In genomic region chr9:123614503-123615258, GRCh38 we compare ENCODE assay signal across 19 cellular contexts.
DNase-seq lines count a peak whose midpoint lies in the region; TF ChIP-seq lines count a peak whose summit lies in the region.
"Had no signal": no experiment of that assay in that cellular context is flagged by ENCODE, and none has a peak within 500 bp of the region (broad histone marks: within the 10 kb centered on the region; RNA-seq: fewer than 3 reads in every experiment).

No MANE protein-coding gene starts in this region.

- H3F3A ChIP-seq in PC-9 (ENCODE audit: insufficient read depth, low read depth) = no peaks in the 10 kb centered on the region

- POLR2A ChIA-PET in PC-9 (lab: Charles Lee; ENCODE audit: unreplicated experiment) = interaction anchor here (0.7 kb wide), 1 partner anchor 72 kb away, joined by 9 read pairs; no protein-coding TSS in a partner anchor

- CTCF ChIA-PET in PC-9 (lab: Charles Lee) = no interaction called here

- no peaks in the 10 kb centered on the region for H3K79me1 ChIP-seq in mesenchymal stem cell (replicated peaks; ENCODE audit: low read length, poor library complexity, severe bottlenecking)

- no peak overlapping the region for H2AK5ac ChIP-seq in mesenchymal stem cell (ENCODE audit: low read length, severe bottlenecking)

- TF ChIP-seq CTCF in PC-9 (conservative IDR thresholded peaks at IDR 0.05) = no peak

- H3K9me3 ChIP-seq in mesenchymal stem cell (ENCODE audit: control insufficient read depth, low read length) (no peaks in the 10 kb centered on the region), PC-9 (ENCODE audit: insufficient read depth, low read depth) (no peaks in the 10 kb centered on the region)

- H3K27me3 ChIP-seq in mesenchymal stem cell (ENCODE audit: control insufficient read depth in 1 of 2, insufficient read depth in 1 of 2, low read length in 2 of 2) (no peaks in the 10 kb centered on the region), PC-9 (ENCODE audit: insufficient read depth, low read depth) (no peaks in the 10 kb centered on the region)
- H3K27me3 ChIP-seq: dorsolateral prefrontal cortex had no signal

- H3K4me3 ChIP-seq in mesenchymal stem cell (ENCODE audit: insufficient read depth in 1 of 2, low read depth in 1 of 2, low read length in 2 of 2) (no peak overlapping the region), PC-9 (no peak overlapping the region)
- H3K4me3 ChIP-seq: dorsolateral prefrontal cortex, K562, lung, skin epidermis had no signal

- DNase-seq in COR-L47 (lab: John Stamatoyannopoulos, UW) (peak; percentile 58), NCI-H1436 treated with DMSO at 0.1 percent for 48 hours (lab: John Stamatoyannopoulos, UW) (peak; percentile 19), NCI-H510A treated with DMSO at 0.1 percent for 48 hours (lab: John Stamatoyannopoulos, UW) (peak; percentile 57), mesenchymal stem cell (peak; percentile 25), PC-9 (no peak), SKM-1 treated with dmso at 0.1 percent for 144 hours (lab: John Stamatoyannopoulos, UW; ENCODE audit: unreplicated experiment) (no peak), NCI-H226 (no peak)
- DNase-seq: activated CD4-positive, alpha-beta memory T cell treated with anti-CD3 and anti-CD28 coated beads, Interleukin-2, amount 10 ng/mL, durations not matched to agents 7 days and 5 days; activated gamma-delta T cell; activated T-cell treated with anti-CD3 and anti-CD28 coated beads for 4 hours; CD4-positive, alpha-beta memory T cell; dorsolateral prefrontal cortex; GDM1; kidney; NCI-H1930; trophoblast cell had no signal

- WGBS in mesenchymal stem cell = 70% methylated on average over 7 of the region's 7 CpGs

- H3K4me2 ChIP-seq in mesenchymal stem cell (ENCODE audit: low read length, poor library complexity, severe bottlenecking) (no peak overlapping the region), PC-9 (no peak overlapping the region)

- H4K8ac ChIP-seq in mesenchymal stem cell (ENCODE audit: low read length) = no peak overlapping the region

- no peak overlapping the region for H2BK15ac ChIP-seq in mesenchymal stem cell (ENCODE audit: low read depth, poor library complexity, severe bottlenecking)

- intact Hi-C loops in PC-9 (cut with micrococcal nuclease; ENCODE audit: unreplicated experiment) = no loop called here

- H3K23ac ChIP-seq in mesenchymal stem cell (ENCODE audit: low read length in 2 of 2) = no peak overlapping the region

- H3K4ac ChIP-seq in mesenchymal stem cell (ENCODE audit: low read depth in 1 of 2, low read length in 2 of 2) = no peak overlapping the region

- no peak overlapping the region for H2BK120ac ChIP-seq in mesenchymal stem cell (ENCODE audit: low read depth, low read length)

- BruUV-seq in PC-9 (replicated peaks; lab: Mats Ljungman, UMichigan) = no TSS peak

- H4K20me1 ChIP-seq in PC-9 (ENCODE audit: insufficient read depth) = no peaks in the 10 kb centered on the region

- H3K9ac ChIP-seq in mesenchymal stem cell (ENCODE audit: low read length) = no peak overlapping the region

- H2AFZ ChIP-seq in mesenchymal stem cell (ENCODE audit: low read depth, low read length) (no peak overlapping the region), PC-9 (no peak overlapping the region)

- no peaks in the 10 kb centered on the region for H3K4me1 ChIP-seq in mesenchymal stem cell (ENCODE audit: control insufficient read depth, insufficient read depth, low read depth, low read length)
- H3K4me1 ChIP-seq in PC-9 (replicated peaks; ENCODE audit: insufficient read depth) = no peaks in the 10 kb centered on the region

- H3K27ac ChIP-seq in mesenchymal stem cell (ENCODE audit: low read length, poor library complexity, severe bottlenecking) (no peak overlapping the region), PC-9 (no peak overlapping the region)
- H3K27ac ChIP-seq: dorsolateral prefrontal cortex, skin epidermis had no signal

- no peak overlapping the region for H3K14ac ChIP-seq in mesenchymal stem cell (ENCODE audit: low read length in 2 of 2)

- no peak overlapping the region for H4K91ac ChIP-seq in mesenchymal stem cell (ENCODE audit: low read length)

- H2BK5ac ChIP-seq in mesenchymal stem cell (ENCODE audit: low read depth, low read length, poor library complexity, severe bottlenecking) = no peak overlapping the region

- no peak overlapping the region for H3K18ac ChIP-seq in mesenchymal stem cell (ENCODE audit: low read depth in 1 of 2, low read length in 2 of 2)

- no peaks in the 10 kb centered on the region for H3K9me2 ChIP-seq in PC-9 (ENCODE audit: insufficient read depth)

- no peak overlapping the region for H2BK12ac ChIP-seq in mesenchymal stem cell (ENCODE audit: low read length in 2 of 2)

- no peaks in the 10 kb centered on the region for H3K79me2 ChIP-seq in PC-9 (ENCODE audit: low read depth)

- peaks cover 0 to 3% of the 10 kb centered on the region in 2 experiments for H3K36me3 ChIP-seq in mesenchymal stem cell (ENCODE audit: control insufficient read depth in 1 of 2, insufficient read depth in 2 of 2, low read depth in 1 of 2, low read length in 2 of 2)
- H3K36me3 ChIP-seq in PC-9 (ENCODE audit: low read depth) = no peaks in the 10 kb centered on the region

Comparison
In these comparisons a context has a peak if more than half of its experiments do, and no peak if none do; other contexts are left out.
1. DNase-seq: peak in COR-L47 (single experiment), NCI-H1436 treated with DMSO at 0.1 percent for 48 hours (single experiment), NCI-H510A treated with DMSO at 0.1 percent for 48 hours (single experiment) and mesenchymal stem cell (single experiment); none in PC-9 (0 of 2), SKM-1 treated with dmso at 0.1 percent for 144 hours (single experiment) and NCI-H226 (single experiment).